1 cellular context compared by ENCODE assay signal in genomic region chr6:23228439-23229024, GRCh38.
TF ChIP-seq lines count a peak whose summit lies in the region.

No MANE protein-coding gene starts in this region.

TF ChIP-seq in WTC11, 78 proteins besides CTCF, POLR2A, EP300 and RAD21 (continued from another document):
- TF ChIP-seq, protein P1, sequence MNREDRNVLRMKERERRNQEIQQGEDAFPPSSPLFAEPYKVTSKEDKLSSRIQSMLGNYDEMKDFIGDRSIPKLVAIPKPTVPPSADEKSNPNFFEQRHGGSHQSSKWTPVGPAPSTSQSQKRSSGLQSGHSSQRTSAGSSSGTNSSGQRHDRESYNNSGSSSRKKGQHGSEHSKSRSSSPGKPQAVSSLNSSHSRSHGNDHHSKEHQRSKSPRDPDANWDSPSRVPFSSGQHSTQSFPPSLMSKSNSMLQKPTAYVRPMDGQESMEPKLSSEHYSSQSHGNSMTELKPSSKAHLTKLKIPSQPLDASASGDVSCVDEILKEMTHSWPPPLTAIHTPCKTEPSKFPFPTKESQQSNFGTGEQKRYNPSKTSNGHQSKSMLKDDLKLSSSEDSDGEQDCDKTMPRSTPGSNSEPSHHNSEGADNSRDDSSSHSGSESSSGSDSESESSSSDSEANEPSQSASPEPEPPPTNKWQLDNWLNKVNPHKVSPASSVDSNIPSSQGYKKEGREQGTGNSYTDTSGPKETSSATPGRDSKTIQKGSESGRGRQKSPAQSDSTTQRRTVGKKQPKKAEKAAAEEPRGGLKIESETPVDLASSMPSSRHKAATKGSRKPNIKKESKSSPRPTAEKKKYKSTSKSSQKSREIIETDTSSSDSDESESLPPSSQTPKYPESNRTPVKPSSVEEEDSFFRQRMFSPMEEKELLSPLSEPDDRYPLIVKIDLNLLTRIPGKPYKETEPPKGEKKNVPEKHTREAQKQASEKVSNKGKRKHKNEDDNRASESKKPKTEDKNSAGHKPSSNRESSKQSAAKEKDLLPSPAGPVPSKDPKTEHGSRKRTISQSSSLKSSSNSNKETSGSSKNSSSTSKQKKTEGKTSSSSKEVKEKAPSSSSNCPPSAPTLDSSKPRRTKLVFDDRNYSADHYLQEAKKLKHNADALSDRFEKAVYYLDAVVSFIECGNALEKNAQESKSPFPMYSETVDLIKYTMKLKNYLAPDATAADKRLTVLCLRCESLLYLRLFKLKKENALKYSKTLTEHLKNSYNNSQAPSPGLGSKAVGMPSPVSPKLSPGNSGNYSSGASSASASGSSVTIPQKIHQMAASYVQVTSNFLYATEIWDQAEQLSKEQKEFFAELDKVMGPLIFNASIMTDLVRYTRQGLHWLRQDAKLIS (CRISPR knock-in tag; IDR thresholded peaks at IDR 0.05; ENCODE audit: borderline replicate concordance): no peak
- TF ChIP-seq HMGXB4 (CRISPR knock-in tag; IDR thresholded peaks at IDR 0.05): no peak
- no peak for TF ChIP-seq TP53 (CRISPR knock-in tag; IDR thresholded peaks at IDR 0.05)
- TF ChIP-seq FOXP4 (CRISPR knock-in tag; IDR thresholded peaks at IDR 0.05): no peak
